ENCODE assay signal across 24 cellular contexts in the genomic region with DNA sequence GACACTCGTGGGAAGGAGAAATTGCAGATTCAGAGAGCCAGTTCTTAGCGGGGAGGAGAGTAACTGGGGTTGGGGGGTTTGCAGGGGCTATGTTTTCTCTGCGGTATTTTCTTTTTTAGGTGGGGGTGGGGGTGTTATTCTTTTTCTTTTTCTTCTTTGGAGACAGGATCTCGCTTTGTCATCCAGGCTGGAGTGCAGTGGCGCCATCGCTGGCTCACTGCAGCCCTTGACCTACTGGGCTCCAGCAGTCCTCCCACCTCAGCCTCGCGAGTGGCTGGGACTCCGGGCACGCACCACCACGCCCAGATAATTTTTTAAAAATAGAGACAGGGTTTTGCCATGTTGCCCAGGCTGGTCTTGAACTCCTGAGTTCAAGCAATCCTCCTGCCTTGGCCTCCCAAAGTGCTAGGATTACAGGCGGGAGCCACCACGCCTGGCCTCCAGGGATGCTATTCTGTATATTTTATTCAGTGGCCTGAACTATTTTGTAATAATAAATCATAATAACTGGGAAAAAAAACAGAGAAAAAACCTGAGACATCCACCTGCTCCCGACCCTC. TPM values are rescaled to one million over a fixed set of nuclear protein-coding genes. Genes with fewer than 3 reads are reported as not detected.
DNase-seq lines count a peak whose midpoint lies in the region; ATAC-seq and TF ChIP-seq lines count a peak whose summit lies in the region.
"Had no signal": no experiment of that assay in that cellular context is flagged by ENCODE, and none has a peak within 500 bp of the region (broad histone marks: within the 10 kb centered on the region; RNA-seq: fewer than 3 reads in every experiment).

No MANE protein-coding gene starts in this region.

- H3K4me3 ChIP-seq in adipocyte (ENCODE audit: low read length) (no peak overlapping the region), smooth muscle cell (no peak overlapping the region), psoas muscle (no peak overlapping the region)

- H3K9me3 ChIP-seq in adipocyte (ENCODE audit: control insufficient read depth, low read length) (no peaks in the 10 kb centered on the region), smooth muscle cell (replicated peaks; ENCODE audit: low read depth) (no peaks in the 10 kb centered on the region), psoas muscle (no peaks in the 10 kb centered on the region)
- H3K9me3 ChIP-seq: tibial nerve had no signal

- H3K27me3 ChIP-seq in adipocyte (replicated peaks; ENCODE audit: control insufficient read depth, insufficient read depth, low read length) (no peaks in the 10 kb centered on the region), layer of hippocampus (ENCODE audit: control insufficient read depth, insufficient read depth, low read length) (no peaks in the 10 kb centered on the region), smooth muscle cell (ENCODE audit: low read depth) (no peaks in the 10 kb centered on the region), psoas muscle (ENCODE audit: insufficient read depth in 3 of 3, low read length in 2 of 3) (no peaks in the 10 kb centered on the region)
- H3K27me3 ChIP-seq: tibial nerve had no signal

- peak overlapping the region; percentile 53 for H3K4me2 ChIP-seq in smooth muscle cell

- intact Hi-C loops in psoas muscle (cut with DNase I) = no loop called here

- peak overlapping the region; percentile 84 for H3K27ac ChIP-seq in layer of hippocampus (ENCODE audit: low read depth, low read length)
- no peak overlapping the region for H3K27ac ChIP-seq in smooth muscle cell (ENCODE audit: low read depth)
- H3K27ac ChIP-seq in psoas muscle = no peak overlapping the region
- H3K27ac ChIP-seq: epithelial cell of prostate, foreskin keratinocyte had no signal

- DNase-seq in HK-2 (ENCODE audit: unreplicated experiment) = peak; percentile 54
- no peak for DNase-seq in adipocyte (ENCODE audit: low read depth)
- DNase-seq in smooth muscle cell (lab: John Stamatoyannopoulos, UW; ENCODE audit: unreplicated experiment) = no peak
- no peak for DNase-seq in NCI-H2227 treated with DMSO at 0.1 percent for 48 hours (lab: John Stamatoyannopoulos, UW)
- no peak for DNase-seq in psoas muscle
- no peak for DNase-seq in GM10266 (ENCODE audit: extremely low spot score)
- DNase-seq: activated CD4-positive, alpha-beta T cell treated with anti-CD3 and anti-CD28 coated beads, Interleukin-2, amount 50 U/mL, for 4 hours; activated CD8-positive, alpha-beta memory T cell treated with anti-CD3 and anti-CD28 coated beads, Interleukin-2, amount 50 U/mL, for 48 hours; activated effector memory CD4-positive, alpha-beta T cell treated with Interleukin-2 at 50 U/mL for 16 hours; DND-41; foreskin keratinocyte; naive thymus-derived CD4-positive, alpha-beta T cell; NCI-H1105 treated with DMSO at 0.1 percent for 48 hours; NCI-H2107; NCI-H526 treated with DMSO at 0.1 percent for 48 hours; PC-3; SHP77 treated with DMSO at 0.1 percent for 48 hours; stimulated activated CD4-positive, alpha-beta T cell treated with anti-CD3 and anti-CD28 coated beads, Interleukin-2, amount 100 ng/mL, for 24 hours; stimulated activated naive B cell treated with anti-CD40 and anti-IgM and Interleukin-4, amounts not matched to agents 10 μg/mL and 1 μg/mL and 100 μg/mL, for 72 hours; T-helper 2 cell had no signal

- no peak for ATAC-seq in psoas muscle
- no peak for ATAC-seq in HG03469 (IDR thresholded peaks at IDR 0.05; ENCODE audit: unreplicated experiment)
- ATAC-seq: foreskin keratinocyte; naive thymus-derived CD4-positive, alpha-beta T cell; PC-3 had no signal

- H3K36me3 ChIP-seq in adipocyte (ENCODE audit: control insufficient read depth, insufficient read depth, low read length, severe bottlenecking) (no peaks in the 10 kb centered on the region), smooth muscle cell (ENCODE audit: low read depth) (no peaks in the 10 kb centered on the region), psoas muscle (ENCODE audit: insufficient read depth in 1 of 2, low read depth in 1 of 2) (no peaks in the 10 kb centered on the region)
- H3K36me3 ChIP-seq: tibial nerve had no signal

- H3K9ac ChIP-seq in adipocyte (ENCODE audit: low read length) = peak overlapping the region; percentile 64
- H3K9ac ChIP-seq in smooth muscle cell (ENCODE audit: low read depth) = no peak overlapping the region

- WGBS in smooth muscle cell (ENCODE audit: low lambda C conversion rate) = 70% methylated on average over 12 of the region's 14 CpGs
- WGBS in psoas muscle, 3 donors = 68 to 71% (median 69%) methylated on average over 13 to 14 of the region's 14 CpGs

- TF ChIP-seq CTCF in smooth muscle cell (IDR thresholded peaks at IDR 0.05; ENCODE audit: borderline replicate concordance, insufficient read depth, poor library complexity, severe bottlenecking) (no peak), psoas muscle (IDR thresholded peaks at IDR 0.05) (no peak), GM10266 (IDR thresholded peaks at IDR 0.05; ENCODE audit: control insufficient read depth, insufficient read depth, low read depth, missing control alignments) (no peak)

- H3K79me2 ChIP-seq in smooth muscle cell (ENCODE audit: low read depth) = no peaks in the 10 kb centered on the region

- H3F3A ChIP-seq in smooth muscle cell (ENCODE audit: low read depth) = peaks cover 3% of the 10 kb centered on the region

- no peaks in the 10 kb centered on the region for H4K20me1 ChIP-seq in smooth muscle cell (ENCODE audit: low read depth)

- H3K4me1 ChIP-seq in adipocyte (ENCODE audit: control insufficient read depth, insufficient read depth, low read length) (peaks cover 16% of the 10 kb centered on the region), smooth muscle cell (ENCODE audit: low read depth) (peaks cover 3% of the 10 kb centered on the region), psoas muscle (no peaks in the 10 kb centered on the region)
- H3K4me1 ChIP-seq: foreskin keratinocyte had no signal

- peak overlapping the region; percentile 87 for H2AFZ ChIP-seq in smooth muscle cell (ENCODE audit: low read depth)

RNA-seq across cellular contexts. Expression of gene UBE2V1, which starts 57.3 kb away (rescaled TPM):
- total RNA-seq in smooth muscle cell (94.1 and 94.8 TPM in 2 replicates), psoas muscle (10 to 100 TPM; 45.2 to 78.1 (median 57.5) TPM)
- polyA plus RNA-seq in smooth muscle cell (128 and 141 TPM in 2 replicates), psoas muscle (100 to 1,000 TPM in 2 of 3 donors, 10 to 100 TPM in 1; 57.1 to 165 (median 103) TPM)
